Comparison of ENCODE assay signal across 1 cellular context in genomic region chr11:124608146-124608545, GRCh38.
TF ChIP-seq lines count a peak whose summit lies in the region.

No MANE protein-coding gene starts in this region.

TF ChIP-seq in K562, 482 proteins besides CTCF, POLR2A, EP300 and RAD21 (continued from another document and continues in another):
- no peak for TF ChIP-seq ETS1 (conservative IDR thresholded peaks at IDR 0.05; ENCODE audit: control insufficient read depth, low read depth, low read length)
- TF ChIP-seq CBX1 (IDR thresholded peaks at IDR 0.05; ENCODE audit: low read depth), result no peak
- no peak for TF ChIP-seq SREBF2 (CRISPR knock-in tag; IDR thresholded peaks at IDR 0.05)
- TF ChIP-seq NR1H2 (CRISPR knock-in tag; IDR thresholded peaks at IDR 0.05), result no peak
- TF ChIP-seq FUS (optimal IDR thresholded peaks at IDR 0.05; ENCODE audit: low read depth, low read length), result no peak
- TF ChIP-seq ZBTB40 (IDR thresholded peaks at IDR 0.05), result 0 out of 2 replicates have a peak, but pooled peaks have one; percentile 37
- no peak for TF ChIP-seq ZBTB40 (CRISPR knock-in tag; IDR thresholded peaks at IDR 0.05)
- TF ChIP-seq RAD51 (IDR thresholded peaks at IDR 0.05; ENCODE audit: borderline replicate concordance, low read depth), result peak; percentile 30; the same call in 1 of the 2 replicates
- 0 out of 2 replicates have a peak, but pooled peaks have one; percentile 26 for TF ChIP-seq TRIM28 (IDR thresholded peaks at IDR 0.05)
- TF ChIP-seq MAFG (tag; conservative IDR thresholded peaks at IDR 0.05), result peak; percentile 100
- TF ChIP-seq, protein P1, sequence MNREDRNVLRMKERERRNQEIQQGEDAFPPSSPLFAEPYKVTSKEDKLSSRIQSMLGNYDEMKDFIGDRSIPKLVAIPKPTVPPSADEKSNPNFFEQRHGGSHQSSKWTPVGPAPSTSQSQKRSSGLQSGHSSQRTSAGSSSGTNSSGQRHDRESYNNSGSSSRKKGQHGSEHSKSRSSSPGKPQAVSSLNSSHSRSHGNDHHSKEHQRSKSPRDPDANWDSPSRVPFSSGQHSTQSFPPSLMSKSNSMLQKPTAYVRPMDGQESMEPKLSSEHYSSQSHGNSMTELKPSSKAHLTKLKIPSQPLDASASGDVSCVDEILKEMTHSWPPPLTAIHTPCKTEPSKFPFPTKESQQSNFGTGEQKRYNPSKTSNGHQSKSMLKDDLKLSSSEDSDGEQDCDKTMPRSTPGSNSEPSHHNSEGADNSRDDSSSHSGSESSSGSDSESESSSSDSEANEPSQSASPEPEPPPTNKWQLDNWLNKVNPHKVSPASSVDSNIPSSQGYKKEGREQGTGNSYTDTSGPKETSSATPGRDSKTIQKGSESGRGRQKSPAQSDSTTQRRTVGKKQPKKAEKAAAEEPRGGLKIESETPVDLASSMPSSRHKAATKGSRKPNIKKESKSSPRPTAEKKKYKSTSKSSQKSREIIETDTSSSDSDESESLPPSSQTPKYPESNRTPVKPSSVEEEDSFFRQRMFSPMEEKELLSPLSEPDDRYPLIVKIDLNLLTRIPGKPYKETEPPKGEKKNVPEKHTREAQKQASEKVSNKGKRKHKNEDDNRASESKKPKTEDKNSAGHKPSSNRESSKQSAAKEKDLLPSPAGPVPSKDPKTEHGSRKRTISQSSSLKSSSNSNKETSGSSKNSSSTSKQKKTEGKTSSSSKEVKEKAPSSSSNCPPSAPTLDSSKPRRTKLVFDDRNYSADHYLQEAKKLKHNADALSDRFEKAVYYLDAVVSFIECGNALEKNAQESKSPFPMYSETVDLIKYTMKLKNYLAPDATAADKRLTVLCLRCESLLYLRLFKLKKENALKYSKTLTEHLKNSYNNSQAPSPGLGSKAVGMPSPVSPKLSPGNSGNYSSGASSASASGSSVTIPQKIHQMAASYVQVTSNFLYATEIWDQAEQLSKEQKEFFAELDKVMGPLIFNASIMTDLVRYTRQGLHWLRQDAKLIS (CRISPR knock-in tag; IDR thresholded peaks at IDR 0.05), result no peak
- TF ChIP-seq FOXK2 (conservative IDR thresholded peaks at IDR 0.05 in 1 of 2, IDR thresholded peaks at IDR 0.05 in 1 of 2; ENCODE audit: low read depth in 2 of 2), result peak; percentile 40 to 53; a peak in 3 of 4 replicates
- TF ChIP-seq ZNF436 (CRISPR knock-in tag; IDR thresholded peaks at IDR 0.05), result no peak
- TF ChIP-seq SMARCC2 (IDR thresholded peaks at IDR 0.05; ENCODE audit: low read depth), result peak; percentile 41; the same call in 1 of the 2 replicates
- TF ChIP-seq ESRRB (CRISPR knock-in tag; IDR thresholded peaks at IDR 0.05; ENCODE audit: borderline replicate concordance), result no peak
- no peak for TF ChIP-seq KAT7 (CRISPR knock-in tag; IDR thresholded peaks at IDR 0.05; ENCODE audit: borderline replicate concordance)
- TF ChIP-seq PHF20 (IDR thresholded peaks at IDR 0.05; ENCODE audit: partially characterized antibody), result no peak
- peak; percentile 77; the same call in 1 of the 2 replicates for TF ChIP-seq SMARCA4 (IDR thresholded peaks at IDR 0.05)
- no peak for TF ChIP-seq NCOA6 (IDR thresholded peaks at IDR 0.05)
- no peak for TF ChIP-seq SRF (CRISPR knock-in tag; IDR thresholded peaks at IDR 0.05)
- TF ChIP-seq ETS2 (tag; IDR thresholded peaks at IDR 0.05; ENCODE audit: borderline replicate concordance, poor library complexity, severe bottlenecking), result no peak
- no peak for TF ChIP-seq ZNF23 (CRISPR knock-in tag; IDR thresholded peaks at IDR 0.05)
- no peak for TF ChIP-seq TCFL5 (CRISPR knock-in tag; conservative IDR thresholded peaks at IDR 0.05)
- no peak for TF ChIP-seq E2F8 (IDR thresholded peaks at IDR 0.05; ENCODE audit: low read depth, partially characterized antibody)
- TF ChIP-seq CREBBP (IDR thresholded peaks at IDR 0.05; ENCODE audit: low read depth, low read length), result no peak
- TF ChIP-seq, protein P2, sequence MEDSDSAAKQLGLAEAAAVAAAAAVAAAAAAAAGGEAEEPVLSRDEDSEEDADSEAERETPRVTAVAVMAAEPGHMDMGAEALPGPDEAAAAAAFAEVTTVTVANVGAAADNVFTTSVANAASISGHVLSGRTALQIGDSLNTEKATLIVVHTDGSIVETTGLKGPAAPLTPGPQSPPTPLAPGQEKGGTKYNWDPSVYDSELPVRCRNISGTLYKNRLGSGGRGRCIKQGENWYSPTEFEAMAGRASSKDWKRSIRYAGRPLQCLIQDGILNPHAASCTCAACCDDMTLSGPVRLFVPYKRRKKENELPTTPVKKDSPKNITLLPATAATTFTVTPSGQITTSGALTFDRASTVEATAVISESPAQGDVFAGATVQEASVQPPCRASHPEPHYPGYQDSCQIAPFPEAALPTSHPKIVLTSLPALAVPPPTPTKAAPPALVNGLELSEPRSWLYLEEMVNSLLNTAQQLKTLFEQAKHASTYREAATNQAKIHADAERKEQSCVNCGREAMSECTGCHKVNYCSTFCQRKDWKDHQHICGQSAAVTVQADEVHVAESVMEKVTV (CRISPR knock-in tag; IDR thresholded peaks at IDR 0.05), result no peak
- no peak for TF ChIP-seq GATA2 (CRISPR knock-in tag; IDR thresholded peaks at IDR 0.05)
- no peak for TF ChIP-seq HNRNPUL1 (IDR thresholded peaks at IDR 0.05; ENCODE audit: low read length)
- no peak for TF ChIP-seq E2F5 (CRISPR knock-in tag; IDR thresholded peaks at IDR 0.05)
- TF ChIP-seq RERE (CRISPR knock-in tag; IDR thresholded peaks at IDR 0.05; ENCODE audit: borderline replicate concordance), result no peak
